Comparison of ENCODE assay signal across 22 cellular contexts in genomic region chr6:13591205-13591921, GRCh38.
"Had no signal": no experiment of that assay in that cellular context is flagged by ENCODE, and none has a peak within 500 bp of the region (broad histone marks: within the 10 kb centered on the region; RNA-seq: fewer than 3 reads in every experiment).

No MANE protein-coding gene starts in this region.

- H3K4me2 ChIP-seq: SK-N-SH had no signal

- H3K27ac ChIP-seq: RWPE1 had no signal

- H3K27me3 ChIP-seq: MG63 had no signal

- H3K9me3 ChIP-seq: MG63, SK-N-SH had no signal

- DNase-seq: Karpas-422, KG1, MG63, NCI-H1092, NCI-H1105 treated with DMSO at 0.1 percent for 48 hours, NCI-H1417 treated with DMSO at 0.1 percent for 48 hours, NCI-H146, NCI-H1694 treated with DMSO at 0.1 percent for 48 hours, NCI-H1930, NCI-H2081, NCI-H2107, NCI-H226, NCI-H446, NCI-H510A, NCI-H524 treated with DMSO at 0.1 percent for 48 hours, NCI-H69, NCI-H774, SHP77, SK-N-SH, SW 1271 had no signal

- FAIRE-seq: RCC 7860 had no signal

- H3K4me3 ChIP-seq: MG63 had no signal

- H3K9ac ChIP-seq: SK-N-SH had no signal
